Comparison of ENCODE assay signal across 12 cellular contexts in the genomic region with DNA sequence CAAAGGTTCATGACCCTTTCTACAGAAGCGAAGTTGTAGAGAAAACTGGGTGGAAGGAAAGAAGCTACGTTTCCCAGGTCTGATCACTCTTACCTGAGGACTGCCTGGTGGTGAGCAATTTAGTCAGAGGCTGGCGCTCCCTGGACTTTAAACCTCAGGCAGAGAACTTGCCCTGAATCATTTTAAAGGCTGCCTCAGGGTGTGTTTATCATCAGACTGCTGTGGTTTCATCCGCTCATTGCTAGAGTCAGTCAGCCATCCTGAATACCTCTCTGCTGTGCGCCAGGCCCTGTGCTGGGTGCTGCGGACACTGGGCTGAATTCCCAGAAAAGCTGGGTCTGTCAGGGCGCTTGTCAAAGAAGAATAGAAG. TPM values are rescaled to one million over a fixed set of nuclear protein-coding genes. Genes with fewer than 3 reads are reported as not detected.
DNase-seq lines count a peak whose midpoint lies in the region; ATAC-seq and TF ChIP-seq lines count a peak whose summit lies in the region.
"Had no signal": no experiment of that assay in that cellular context is flagged by ENCODE, and none has a peak within 500 bp of the region (broad histone marks: within the 10 kb centered on the region; RNA-seq: fewer than 3 reads in every experiment).

No MANE protein-coding gene starts in this region.

- peak; percentile 37 for DNase-seq in GM04504 (ENCODE audit: low read depth)
- DNase-seq in RWPE1 (ENCODE audit: low spot score), result peak; percentile 75
- DNase-seq in glomerular visceral epithelial cell (ENCODE audit: extremely low spot score), result peak; percentile 30
- peak; percentile 91 to 97 for DNase-seq in trophoblast cell
- DNase-seq in ascending aorta (ENCODE audit: low spot score in 2 of 2), result no peak
- DNase-seq in CD14-positive monocyte (ENCODE audit: low spot score), result no peak
- DNase-seq: Karpas-422 had no signal

- no peak for ATAC-seq in HG02840 (IDR thresholded peaks at IDR 0.05; ENCODE audit: low FRiP score, unreplicated experiment)
- ATAC-seq in GM18858 (IDR thresholded peaks at IDR 0.05; ENCODE audit: unreplicated experiment), result no peak

- H3K79me1 ChIP-seq in trophoblast cell (ENCODE audit: low read length), result peaks cover 30% of the 10 kb centered on the region

- no peak overlapping the region for H3K4ac ChIP-seq in trophoblast cell (ENCODE audit: low read depth, low read length)

- H4K91ac ChIP-seq in trophoblast cell (ENCODE audit: low read depth, low read length), result peak overlapping the region; percentile 73

- H3K9me3 ChIP-seq in trophoblast cell (ENCODE audit: insufficient read depth, low read depth, low read length), result no peaks in the 10 kb centered on the region
- no peaks in the 10 kb centered on the region for H3K9me3 ChIP-seq in ascending aorta
- H3K9me3 ChIP-seq: vagina had no signal

- H2BK120ac ChIP-seq in trophoblast cell (ENCODE audit: insufficient read depth, low read length, poor library complexity), result peak overlapping the region; percentile 55

- H3K4me2 ChIP-seq in trophoblast cell (ENCODE audit: low read length), result peak overlapping the region; percentile 21

- no peak overlapping the region for H3K4me3 Mint-ChIP-seq in CD14-positive monocyte
- H3K4me3 Mint-ChIP-seq: activated naive CD4-positive, alpha-beta T cell treated with anti-CD3 and anti-CD28 coated beads, Interleukin-2, amount 50 U/mL, for 24 hours had no signal

- CTCF ChIA-PET in RWPE1 (lab: Yijun Ruan, JAX), result interaction anchor here (0.6 to 1.6 kb wide), 4 partner anchors 12 to 637 kb away, joined by 3 to 6 read pairs (median 4); no protein-coding TSS in a partner anchor

- H3K9me3 Mint-ChIP-seq in CD14-positive monocyte, result peaks cover 4 to 9% (median 6%) of the 10 kb centered on the region in 7 donors
- H3K9me3 Mint-ChIP-seq: activated naive CD4-positive, alpha-beta T cell treated with anti-CD3 and anti-CD28 coated beads, Interleukin-2, amount 50 U/mL, for 24 hours had no signal

- POLR2A ChIA-PET in RWPE1 (lab: Yijun Ruan, JAX; ENCODE audit: low non-redundant PET), result interaction anchor here (0.6 kb wide), 1 partner anchor 106 kb away, joined by 3 read pairs; no protein-coding TSS in a partner anchor

- H2AK5ac ChIP-seq in trophoblast cell (ENCODE audit: low read length), result no peak overlapping the region

- no peak overlapping the region for H3K18ac ChIP-seq in trophoblast cell (ENCODE audit: low read length)

- H3K9ac ChIP-seq in trophoblast cell (ENCODE audit: low read length), result no peak overlapping the region

- H3K27ac ChIP-seq in RWPE1, result peak overlapping the region; percentile 93
- peak overlapping the region; percentile 88 for H3K27ac ChIP-seq in trophoblast cell (ENCODE audit: low read depth, low read length)
- H3K27ac ChIP-seq in ascending aorta, result peak overlapping the region in 1 of 2 donors; percentile 3
- H3K27ac ChIP-seq: vagina had no signal

- WGBS in trophoblast cell (ENCODE audit: extremely low coverage, insufficient coverage, insufficient read length), result no CpG with 5 or more reads among the region's 7 CpGs

- no peak overlapping the region for H4K12ac ChIP-seq in trophoblast cell (ENCODE audit: low read depth, low read length)

- peaks cover 20% of the 10 kb centered on the region for H3K4me1 Mint-ChIP-seq in CD14-positive monocyte

- H4K8ac ChIP-seq in trophoblast cell (ENCODE audit: low read depth, low read length), result no peak overlapping the region

- H3K36me3 Mint-ChIP-seq in CD14-positive monocyte, result peaks cover 13 to 18% of the 10 kb centered on the region in 2 donors
- H3K36me3 Mint-ChIP-seq: activated naive CD4-positive, alpha-beta T cell treated with anti-CD3 and anti-CD28 coated beads, Interleukin-2, amount 50 U/mL, for 24 hours had no signal

- no peak overlapping the region for H2BK12ac ChIP-seq in trophoblast cell (ENCODE audit: low read length)

- no peak overlapping the region for H3K23ac ChIP-seq in trophoblast cell (ENCODE audit: low read length)

- peaks cover 15% of the 10 kb centered on the region for H3K79me2 ChIP-seq in trophoblast cell (ENCODE audit: control insufficient read depth, insufficient read depth, low read length, poor library complexity)

- intact Hi-C loops in ascending aorta (cut with DNase I), result no loop called here
- intact Hi-C loops in CD14-positive monocyte (cut with micrococcal nuclease), result loop anchor here (5.0 kb wide), 3 partner anchors 33 to 258 kb away; no protein-coding TSS in a partner anchor

- peaks cover 15 to 24% (median 22%) of the 10 kb centered on the region in 3 donors for H3K27me3 Mint-ChIP-seq in CD14-positive monocyte (ENCODE audit: low read depth in 3 of 3)

- no peaks in the 10 kb centered on the region for H3K27me3 ChIP-seq in trophoblast cell (ENCODE audit: insufficient read depth, low read length)
- H3K27me3 ChIP-seq in ascending aorta, result no peaks in the 10 kb centered on the region
- H3K27me3 ChIP-seq: vagina had no signal

- H3K14ac ChIP-seq in trophoblast cell (ENCODE audit: low read length), result no peak overlapping the region

- TF ChIP-seq CTCF in RWPE1 (conservative IDR thresholded peaks at IDR 0.05; ENCODE audit: low read depth) (no peak), ascending aorta (IDR thresholded peaks at IDR 0.05) (no peak), CD14-positive monocyte (IDR thresholded peaks at IDR 0.05) (no peak)

- H3K36me3 ChIP-seq in trophoblast cell (ENCODE audit: control insufficient read depth in 1 of 2, insufficient read depth in 2 of 2, low read length in 2 of 2), result peaks cover 0 to 2% of the 10 kb centered on the region in 2 experiments
- H3K36me3 ChIP-seq in ascending aorta, result no peaks in the 10 kb centered on the region
- H3K36me3 ChIP-seq: vagina had no signal

- peak overlapping the region; percentile 61 for H2BK5ac ChIP-seq in trophoblast cell (ENCODE audit: low read depth, low read length, poor library complexity)

- H2AFZ ChIP-seq in trophoblast cell (ENCODE audit: insufficient read depth, low read length, poor library complexity), result no peak overlapping the region

- no peak overlapping the region for H3K27ac Mint-ChIP-seq in CD14-positive monocyte
- H3K27ac Mint-ChIP-seq: activated naive CD4-positive, alpha-beta T cell treated with anti-CD3 and anti-CD28 coated beads, Interleukin-2, amount 50 U/mL, for 24 hours had no signal

- peaks cover 20 to 31% of the 10 kb centered on the region in 2 experiments for H3K4me1 ChIP-seq in trophoblast cell (ENCODE audit: control insufficient read depth in 1 of 2, insufficient read depth in 2 of 2, low read length in 2 of 2)
- H3K4me1 ChIP-seq in ascending aorta, result peaks cover 0 to 2% of the 10 kb centered on the region in 2 donors

- H3K4me3 ChIP-seq in trophoblast cell (ENCODE audit: low read depth, low read length) (no peak overlapping the region), ascending aorta (no peak overlapping the region)

RNA-seq across cellular contexts. Expression of a gene that starts 2.7 kb away (rescaled TPM):
- 20.6 and 20.9 TPM in 2 replicates for polyA plus RNA-seq in trophoblast cell (2013)
- 9.6 TPM for total RNA-seq in ascending aorta
- 1 to 10 TPM; 1.1 to 1.9 TPM for polyA plus RNA-seq in CD14-positive monocyte

RNA-seq across cellular contexts. Expression of a gene that starts 32.0 kb away (rescaled TPM):
- polyA plus RNA-seq in trophoblast cell (2013), result 16.6 and 19.2 TPM in 2 replicates
- total RNA-seq in ascending aorta, result 54.3 TPM
- 10 to 100 TPM; 34.6 to 55.7 TPM for polyA plus RNA-seq in CD14-positive monocyte

RNA-seq across cellular contexts. Expression of a gene that starts 38.1 kb away (rescaled TPM):
- not detected in 2 replicates for polyA plus RNA-seq in trophoblast cell (2013)
- total RNA-seq in ascending aorta, result 14.5 TPM
- 100 to 1,000 TPM; 691 to 971 TPM for polyA plus RNA-seq in CD14-positive monocyte
- total RNA-seq: glomerular endothelial cell had no signal

Comparison
In these comparisons a context has a peak if more than half of its experiments do, and no peak if none do; other contexts are left out.
1. DNase-seq: peak in GM04504 (single experiment), RWPE1 (single experiment), glomerular visceral epithelial cell (single experiment) and trophoblast cell (2 of 2); none in ascending aorta (0 of 2) and CD14-positive monocyte (single experiment).